1 cellular context compared by ENCODE assay signal in the genomic region with DNA sequence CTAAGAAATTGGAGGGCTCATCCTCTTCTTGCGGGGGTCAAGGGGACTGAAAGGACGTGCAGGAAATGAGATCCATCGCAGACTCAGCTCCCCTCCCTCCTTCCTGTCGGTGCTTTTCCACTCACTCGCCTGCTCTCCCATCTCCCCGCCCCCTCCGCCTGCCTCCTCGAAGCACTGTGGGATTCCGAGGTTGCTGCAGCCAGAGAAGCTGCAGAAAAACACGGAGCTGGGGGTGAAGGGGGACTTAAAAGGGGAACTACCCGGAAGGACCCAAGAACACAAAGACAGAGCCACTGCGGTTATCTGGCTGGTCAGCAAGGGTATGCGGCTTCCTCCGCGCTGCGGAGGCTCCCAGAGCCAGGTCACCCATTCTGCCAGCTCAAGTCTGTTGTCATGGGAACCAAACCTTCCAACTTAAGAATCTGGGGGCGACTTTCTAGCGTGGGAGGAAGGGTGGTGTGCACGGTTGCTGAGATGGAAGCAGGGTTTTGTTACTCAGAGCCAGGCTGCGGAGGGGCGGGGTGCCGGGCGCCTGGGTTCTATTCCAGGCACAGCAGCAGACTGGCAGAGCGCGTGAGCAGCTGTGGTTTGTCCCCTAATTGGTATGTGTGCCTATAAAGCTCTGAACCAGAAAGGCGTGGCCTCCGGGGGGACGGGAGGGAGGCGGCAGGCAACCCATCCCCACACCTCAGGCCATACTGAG.
TF ChIP-seq lines count a peak whose summit lies in the region.

No MANE protein-coding gene starts in this region.

TF ChIP-seq in HepG2, 621 proteins besides CTCF, POLR2A, EP300 and RAD21:
- no peak for TF ChIP-seq GABPB1 (CRISPR knock-in tag; IDR thresholded peaks at IDR 0.05)
- peak; percentile 58 for TF ChIP-seq AGO2 (optimal IDR thresholded peaks at IDR 0.05; ENCODE audit: low read depth, low read length)
